Comparison of ENCODE assay signal across 2 cellular contexts in the genomic region with DNA sequence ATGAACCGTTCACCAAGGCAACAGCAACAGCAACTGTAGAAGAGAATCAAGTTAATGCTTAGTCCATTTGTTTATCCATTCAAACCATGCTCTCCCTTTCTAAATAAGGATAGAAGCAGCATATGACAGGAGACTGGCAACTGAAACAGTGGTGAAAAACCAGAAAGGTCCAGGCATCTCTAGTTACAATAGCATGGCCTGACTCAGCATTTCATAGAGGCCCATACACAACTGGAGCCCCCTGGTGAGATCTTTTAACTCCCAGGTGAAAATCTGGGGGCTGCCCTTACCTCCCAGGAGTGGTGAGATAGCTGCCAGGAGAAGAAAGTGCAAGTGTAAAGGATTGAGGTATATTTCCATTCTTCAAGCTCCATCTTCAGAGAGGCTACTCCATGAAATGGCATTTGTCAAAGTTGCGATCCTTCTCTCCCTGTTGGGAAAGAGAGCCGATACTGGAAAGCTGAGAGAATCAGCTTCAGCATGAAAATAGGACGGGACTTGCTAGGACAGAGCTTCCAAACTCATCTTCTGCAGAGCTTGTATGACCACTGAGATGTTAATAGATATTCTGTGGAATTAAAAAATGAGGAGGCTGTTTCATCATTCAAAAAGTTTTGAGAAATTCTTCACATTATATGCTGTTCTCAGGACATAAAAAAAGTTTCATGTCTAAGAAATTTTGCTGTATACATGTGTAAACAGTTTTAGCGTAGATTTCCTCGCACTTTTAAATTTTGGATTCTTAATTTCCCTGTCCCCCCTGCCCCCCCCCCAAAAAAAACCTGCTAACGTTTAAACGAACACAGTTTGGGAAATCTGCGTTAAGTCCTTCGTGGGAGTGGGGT.
TF ChIP-seq lines count a peak whose summit lies in the region.

No MANE protein-coding gene starts in this region.

TF ChIP-seq in HEK293, 187 proteins besides CTCF, POLR2A, EP300 and RAD21 (continued from another document and continues in another):
- TF ChIP-seq, protein P1, sequence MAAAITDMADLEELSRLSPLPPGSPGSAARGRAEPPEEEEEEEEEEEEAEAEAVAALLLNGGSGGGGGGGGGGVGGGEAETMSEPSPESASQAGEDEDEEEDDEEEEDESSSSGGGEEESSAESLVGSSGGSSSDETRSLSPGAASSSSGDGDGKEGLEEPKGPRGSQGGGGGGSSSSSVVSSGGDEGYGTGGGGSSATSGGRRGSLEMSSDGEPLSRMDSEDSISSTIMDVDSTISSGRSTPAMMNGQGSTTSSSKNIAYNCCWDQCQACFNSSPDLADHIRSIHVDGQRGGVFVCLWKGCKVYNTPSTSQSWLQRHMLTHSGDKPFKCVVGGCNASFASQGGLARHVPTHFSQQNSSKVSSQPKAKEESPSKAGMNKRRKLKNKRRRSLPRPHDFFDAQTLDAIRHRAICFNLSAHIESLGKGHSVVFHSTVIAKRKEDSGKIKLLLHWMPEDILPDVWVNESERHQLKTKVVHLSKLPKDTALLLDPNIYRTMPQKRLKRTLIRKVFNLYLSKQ (tag by site-specific recombination; IDR thresholded peaks at IDR 0.05; ENCODE audit: borderline replicate concordance): no peak
- TF ChIP-seq GLIS1 (tag by site-specific recombination; IDR thresholded peaks at IDR 0.05) (peak; percentile 41; the same call in 1 of the 2 replicates), ZNF133 (tag by site-specific recombination; IDR thresholded peaks at IDR 0.05) (no peak), ZNF155 (tag by site-specific recombination; IDR thresholded peaks at IDR 0.05) (no peak), ZNF24 (tag by site-specific recombination; IDR thresholded peaks at IDR 0.05) (no peak), ZNF792 (tag by site-specific recombination; IDR thresholded peaks at IDR 0.05) (0 out of 2 replicates have a peak, but pooled peaks have one; percentile 18), KLF1 (tag by site-specific recombination; IDR thresholded peaks at IDR 0.05) (no peak), KLF16 (tag by site-specific recombination; IDR thresholded peaks at IDR 0.05) (no peak), MZF1 (tag by site-specific recombination; IDR thresholded peaks at IDR 0.05; ENCODE audit: borderline replicate concordance) (peak; percentile 32; the same call in 1 of the 2 replicates), ZNF777 (tag by site-specific recombination; IDR thresholded peaks at IDR 0.05; ENCODE audit: borderline replicate concordance) (no peak), YY1 (tag by site-specific recombination; IDR thresholded peaks at IDR 0.05) (no peak), ZNF174 (tag by site-specific recombination; IDR thresholded peaks at IDR 0.05) (no peak), ZEB2 (tag by site-specific recombination; IDR thresholded peaks at IDR 0.05) (0 out of 2 replicates have a peak, but pooled peaks have one; percentile 41), ZFP69B (tag by site-specific recombination; IDR thresholded peaks at IDR 0.05) (no peak)
- TF ChIP-seq, protein P2, sequence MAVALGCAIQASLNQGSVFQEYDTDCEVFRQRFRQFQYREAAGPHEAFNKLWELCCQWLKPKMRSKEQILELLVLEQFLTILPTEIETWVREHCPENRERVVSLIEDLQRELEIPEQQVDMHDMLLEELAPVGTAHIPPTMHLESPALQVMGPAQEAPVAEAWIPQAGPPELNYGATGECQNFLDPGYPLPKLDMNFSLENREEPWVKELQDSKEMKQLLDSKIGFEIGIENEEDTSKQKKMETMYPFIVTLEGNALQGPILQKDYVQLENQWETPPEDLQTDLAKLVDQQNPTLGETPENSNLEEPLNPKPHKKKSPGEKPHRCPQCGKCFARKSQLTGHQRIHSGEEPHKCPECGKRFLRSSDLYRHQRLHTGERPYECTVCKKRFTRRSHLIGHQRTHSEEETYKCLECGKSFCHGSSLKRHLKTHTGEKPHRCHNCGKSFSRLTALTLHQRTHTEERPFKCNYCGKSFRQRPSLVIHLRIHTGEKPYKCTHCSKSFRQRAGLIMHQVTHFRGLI (tag by site-specific recombination; IDR thresholded peaks at IDR 0.05): peak; percentile 14; the same call in 1 of the 2 replicates
- TF ChIP-seq, protein P3, sequence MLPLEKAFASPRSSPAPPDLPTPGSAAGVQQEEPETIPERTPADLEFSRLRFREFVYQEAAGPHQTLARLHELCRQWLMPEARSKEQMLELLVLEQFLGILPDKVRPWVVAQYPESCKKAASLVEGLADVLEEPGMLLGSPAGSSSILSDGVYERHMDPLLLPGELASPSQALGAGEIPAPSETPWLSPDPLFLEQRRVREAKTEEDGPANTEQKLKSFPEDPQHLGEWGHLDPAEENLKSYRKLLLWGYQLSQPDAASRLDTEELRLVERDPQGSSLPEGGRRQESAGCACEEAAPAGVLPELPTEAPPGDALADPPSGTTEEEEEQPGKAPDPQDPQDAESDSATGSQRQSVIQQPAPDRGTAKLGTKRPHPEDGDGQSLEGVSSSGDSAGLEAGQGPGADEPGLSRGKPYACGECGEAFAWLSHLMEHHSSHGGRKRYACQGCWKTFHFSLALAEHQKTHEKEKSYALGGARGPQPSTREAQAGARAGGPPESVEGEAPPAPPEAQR (tag by site-specific recombination; IDR thresholded peaks at IDR 0.05): no peak
- TF ChIP-seq, protein P4, sequence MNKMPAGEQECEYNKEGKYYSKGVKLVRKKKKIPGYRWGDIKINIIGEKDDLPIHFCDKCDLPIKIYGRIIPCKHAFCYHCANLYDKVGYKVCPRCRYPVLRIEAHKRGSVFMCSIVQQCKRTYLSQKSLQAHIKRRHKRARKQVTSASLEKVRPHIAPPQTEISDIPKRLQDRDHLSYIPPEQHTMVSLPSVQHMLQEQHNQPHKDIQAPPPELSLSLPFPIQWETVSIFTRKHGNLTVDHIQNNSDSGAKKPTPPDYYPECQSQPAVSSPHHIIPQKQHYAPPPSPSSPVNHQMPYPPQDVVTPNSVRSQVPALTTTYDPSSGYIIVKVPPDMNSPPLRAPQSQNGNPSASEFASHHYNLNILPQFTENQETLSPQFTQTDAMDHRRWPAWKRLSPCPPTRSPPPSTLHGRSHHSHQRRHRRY (tag by site-specific recombination; IDR thresholded peaks at IDR 0.05): no peak
- TF ChIP-seq, protein P5, sequence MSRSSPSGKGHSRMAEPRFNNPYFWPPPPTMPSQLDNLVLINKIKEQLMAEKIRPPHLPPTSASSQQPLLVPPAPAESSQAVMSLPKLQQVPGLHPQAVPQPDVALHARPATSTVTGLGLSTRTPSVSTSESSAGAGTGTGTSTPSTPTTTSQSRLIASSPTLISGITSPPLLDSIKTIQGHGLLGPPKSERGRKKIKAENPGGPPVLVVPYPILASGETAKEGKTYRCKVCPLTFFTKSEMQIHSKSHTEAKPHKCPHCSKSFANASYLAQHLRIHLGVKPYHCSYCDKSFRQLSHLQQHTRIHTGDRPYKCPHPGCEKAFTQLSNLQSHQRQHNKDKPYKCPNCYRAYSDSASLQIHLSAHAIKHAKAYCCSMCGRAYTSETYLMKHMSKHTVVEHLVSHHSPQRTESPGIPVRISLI (tag by site-specific recombination; IDR thresholded peaks at IDR 0.05): peak; percentile 72; the same call in 1 of the 2 replicates

TF ChIP-seq in endothelial cell of umbilical vein, 7 proteins besides CTCF, POLR2A, EP300 and RAD21 (continued from another document):
- no peak for TF ChIP-seq GATA2 (IDR thresholded peaks at IDR 0.05; ENCODE audit: insufficient read depth, insufficient read length, low read depth, low read length)
- no peak for TF ChIP-seq JUN (IDR thresholded peaks at IDR 0.05; ENCODE audit: borderline replicate concordance, insufficient read depth, insufficient read length, low read depth)
- TF ChIP-seq FOS (IDR thresholded peaks at IDR 0.05; ENCODE audit: borderline replicate concordance, insufficient read depth, low read length): no peak
- TF ChIP-seq POLR2AphosphoS5 (IDR thresholded peaks at IDR 0.05; ENCODE audit: insufficient read depth, low read depth, low read length): no peak
